7 cellular contexts compared by ENCODE assay signal in genomic region chr9:35675732-35676392, GRCh38. TPM values are rescaled to one million over a fixed set of nuclear protein-coding genes. Genes with fewer than 3 reads are reported as not detected.
DNase-seq lines count a peak whose midpoint lies in the region; ATAC-seq and TF ChIP-seq lines count a peak whose summit lies in the region.

No MANE protein-coding gene starts in this region.

- peak overlapping the region; percentile 12; the same call in 1 of the 2 replicates for H3K4me3 ChIP-seq in IMR-90 (ENCODE audit: insufficient read depth, low read depth, low read length)

- H2BK5ac ChIP-seq in IMR-90 (ENCODE audit: low read depth, low read length, poor library complexity, severe bottlenecking), result no peak overlapping the region

- H3K36me3 ChIP-seq in IMR-90 (ENCODE audit: control insufficient read depth, insufficient read depth, low read length), result no peaks in the 10 kb centered on the region

- peaks cover 20% of the 10 kb centered on the region for H3K9me1 ChIP-seq in IMR-90 (ENCODE audit: insufficient read depth, low read length)

- CTCF ChIA-PET in IMR-90 (lab: Yijun Ruan, JAX), result interaction anchor here (1.0 to 1.3 kb wide), 2 partner anchors 15 to 57 kb away, joined by 3 to 5 read pairs; partner anchors contain the start of gene CREB3

- no peak overlapping the region for H3K23ac ChIP-seq in IMR-90 (ENCODE audit: low read depth, low read length)

- no peaks in the 10 kb centered on the region for H3K36me3 Mint-ChIP-seq in activated naive CD8-positive, alpha-beta T cell treated with anti-CD3 and anti-CD28 coated beads, Interleukin-2, amount 50 U/mL, for 24 hours (ENCODE audit: low read depth)

- ATAC-seq in IMR-90 (ENCODE audit: low read depth) (no peak; the same call in 1 of the 2 replicates), HG02970 (IDR thresholded peaks at IDR 0.05; ENCODE audit: low FRiP score, unreplicated experiment) (no peak)
- peak; percentile 74 for ATAC-seq in activated naive CD8-positive, alpha-beta T cell treated with anti-CD3 and anti-CD28 coated beads, Interleukin-2, amount 50 U/mL, for 24 hours

- POLR2A ChIA-PET in IMR-90 (lab: Charles Lee; ENCODE audit: unreplicated experiment), result interaction anchor here (1.7 kb wide), 1 partner anchor 15 kb away, joined by 4 read pairs; no protein-coding TSS in a partner anchor

- intact Hi-C loops in IMR-90 (cut with micrococcal nuclease), result no loop called here

- H3K4me2 ChIP-seq in IMR-90 (ENCODE audit: low read depth, low read length), result peak overlapping the region; percentile 40; the same call in 1 of the 2 replicates

- no peak overlapping the region for H3K56ac ChIP-seq in IMR-90 (ENCODE audit: extremely low read depth, insufficient read depth, low read length)

- H4K91ac ChIP-seq in IMR-90 (ENCODE audit: insufficient read depth, low read depth, low read length), result peak overlapping the region; percentile 27; the same call in 1 of the 2 replicates

- BruUV-seq in IMR-90 (replicated peaks; lab: Mats Ljungman, UMichigan), result no TSS peak

- H2BK15ac ChIP-seq in IMR-90 (ENCODE audit: low read depth, low read length), result peak overlapping the region; percentile 33; the same call in 1 of the 3 replicates

- H3K9me3 ChIP-seq in IMR-90 (ENCODE audit: control insufficient read depth, insufficient read depth, low read length), result no peaks in the 10 kb centered on the region

- WGBS in IMR-90 (ENCODE audit: extremely low coverage in 2 of 2, insufficient read length in 1 of 2), 2 experiments, result 32% methylated on average over 27 of the region's 51 CpGs; no CpG with 5 or more reads in 1 of the 2 experiments

- peak overlapping the region; percentile 39; the same call in 1 of the 2 replicates for H4K5ac ChIP-seq in IMR-90 (ENCODE audit: low read depth, low read length)

- in situ Hi-C loops in IMR-90 (cut with MboI; ENCODE audit: low sequenced_read_pairs), result no loop called here

- peak overlapping the region; percentile 67 for H3K4ac ChIP-seq in IMR-90 (ENCODE audit: low read depth, low read length)

- H3K9me3 Mint-ChIP-seq in activated naive CD8-positive, alpha-beta T cell treated with anti-CD3 and anti-CD28 coated beads, Interleukin-2, amount 50 U/mL, for 24 hours, result no peaks in the 10 kb centered on the region

- dilution Hi-C loops in IMR-90 (cut with HindIII; ENCODE audit: low sequenced_read_pairs, unreplicated experiment), result no loop called here

- TF ChIP-seq RAD21 in IMR-90 (IDR thresholded peaks at IDR 0.05; ENCODE audit: low read length), result no peak

- no peak for TF ChIP-seq CTCF in IMR-90 (conservative IDR thresholded peaks at IDR 0.05; ENCODE audit: low read depth, low read length)

- peaks cover 0 to 10% of the 10 kb centered on the region in 2 experiments; a peak in 2 of 4 replicates for H3K79me1 ChIP-seq in IMR-90 (ENCODE audit: low read depth in 1 of 2, low read length in 2 of 2)

- peaks cover 10% of the 10 kb centered on the region for H4K20me1 ChIP-seq in IMR-90 (ENCODE audit: insufficient read depth, low read length)

- H3K27ac ChIP-seq in IMR-90 (ENCODE audit: insufficient read depth, low read length), result no peak overlapping the region; the same call in 1 of the 2 replicates

- no peak overlapping the region for H3K9ac ChIP-seq in IMR-90 (ENCODE audit: low read depth, low read length)

- TF ChIP-seq POLR2A in IMR-90 (IDR thresholded peaks at IDR 0.05; ENCODE audit: low read depth, low read length), result no peak

- H2AK5ac ChIP-seq in IMR-90 (ENCODE audit: low read depth, low read length), result peak overlapping the region; percentile 56

- peaks cover 12% of the 10 kb centered on the region for H3K4me1 Mint-ChIP-seq in activated naive CD8-positive, alpha-beta T cell treated with anti-CD3 and anti-CD28 coated beads, Interleukin-2, amount 50 U/mL, for 24 hours

- H3K14ac ChIP-seq in IMR-90 (replicated peaks; ENCODE audit: low read depth, low read length), result no peak overlapping the region

- DNase-seq in IMR-90 (no peak), iPS-NIHi7 (ENCODE audit: extremely low spot score) (peak; percentile 90), foreskin melanocyte (no peak), GF-D8 (lab: John Stamatoyannopoulos, UW) (no peak)
- DNase-seq in activated naive CD8-positive, alpha-beta T cell treated with anti-CD3 and anti-CD28 coated beads, Interleukin-2, amount 50 U/mL, for 24 hours, result peak; percentile 66
- DNase-seq in stimulated activated CD4-positive, alpha-beta T cell treated with anti-CD3 and anti-CD28 coated beads, Interleukin-4, amount 100 ng/mL, for 1 hour, result peak; percentile 50

- peak overlapping the region; percentile 66 for H3K4me3 Mint-ChIP-seq in activated naive CD8-positive, alpha-beta T cell treated with anti-CD3 and anti-CD28 coated beads, Interleukin-2, amount 50 U/mL, for 24 hours

- peaks cover 19% of the 10 kb centered on the region for H3K4me1 ChIP-seq in IMR-90 (ENCODE audit: control insufficient read depth, insufficient read depth, low read length)

- peak overlapping the region; percentile 15 to 80; a peak in 3 of 4 replicates for H4K8ac ChIP-seq in IMR-90 (ENCODE audit: low read depth in 2 of 2, low read length in 2 of 2)

- H3K27ac Mint-ChIP-seq in activated naive CD8-positive, alpha-beta T cell treated with anti-CD3 and anti-CD28 coated beads, Interleukin-2, amount 50 U/mL, for 24 hours, result peak overlapping the region; percentile 56

- peak overlapping the region; percentile 40; the same call in 1 of the 2 replicates for H3K18ac ChIP-seq in IMR-90 (ENCODE audit: low read depth, low read length)

- H2AK9ac ChIP-seq in IMR-90 (replicated peaks; ENCODE audit: low read depth, low read length, poor library complexity), result peak overlapping the region; percentile 86

- peak overlapping the region; percentile 16 for H2BK120ac ChIP-seq in IMR-90 (ENCODE audit: low read depth, low read length)

- no peak overlapping the region; the same call in 1 of the 2 replicates for H2BK20ac ChIP-seq in IMR-90 (ENCODE audit: low read depth, low read length)

- H3K27me3 Mint-ChIP-seq in activated naive CD8-positive, alpha-beta T cell treated with anti-CD3 and anti-CD28 coated beads, Interleukin-2, amount 50 U/mL, for 24 hours, result peaks cover 11% of the 10 kb centered on the region

- H3K27me3 ChIP-seq in IMR-90 (ENCODE audit: control insufficient read depth, insufficient read depth, low read length), result no peaks in the 10 kb centered on the region

- H2AFZ ChIP-seq in IMR-90 (replicated peaks; ENCODE audit: low read length, poor library complexity), result peak overlapping the region; percentile 91

TF ChIP-seq in IMR-90, 13 proteins besides CTCF, POLR2A, EP300 and RAD21:
- TF ChIP-seq MAFK (IDR thresholded peaks at IDR 0.05; ENCODE audit: low read depth, low read length), result no peak
- no peak for TF ChIP-seq ELK1 (IDR thresholded peaks at IDR 0.05; ENCODE audit: borderline replicate concordance, low read depth, low read length)
- TF ChIP-seq MAZ (IDR thresholded peaks at IDR 0.05; ENCODE audit: borderline replicate concordance, low read depth, low read length), result no peak
- no peak for TF ChIP-seq CEBPB (IDR thresholded peaks at IDR 0.05; ENCODE audit: low read depth, low read length)
- TF ChIP-seq BHLHE40 (IDR thresholded peaks at IDR 0.05; ENCODE audit: low read depth, low read length), result no peak
- TF ChIP-seq RFX5 (IDR thresholded peaks at IDR 0.05; ENCODE audit: low read depth, low read length), result no peak
- TF ChIP-seq FOS (IDR thresholded peaks at IDR 0.05; ENCODE audit: low read depth, low read length), result no peak
- no peak for TF ChIP-seq USF2 (IDR thresholded peaks at IDR 0.05; ENCODE audit: low read depth, low read length)
- TF ChIP-seq CHD1 (IDR thresholded peaks at IDR 0.05; ENCODE audit: low read depth, low read length), result no peak
- no peak for TF ChIP-seq NFE2L2 (IDR thresholded peaks at IDR 0.05; ENCODE audit: low read depth, low read length)
- no peak for TF ChIP-seq SMC3 (IDR thresholded peaks at IDR 0.05; ENCODE audit: low read depth, low read length)
- no peak for TF ChIP-seq MXI1 (IDR thresholded peaks at IDR 0.05; ENCODE audit: borderline replicate concordance, low read depth, low read length)

RNA-seq across cellular contexts. Expression of gene CA9, which starts 2.1 kb away (rescaled TPM):
- 0.54 and 0.56 TPM in 2 replicates for total RNA-seq in IMR-90 (2012; rRNA removed)
- polyA plus RNA-seq in IMR-90 (2012; rRNA removed), result 3.7 and 3.9 TPM in 2 replicates
- 5.2 and 9.9 TPM in 2 replicates for polyA plus RNA-seq in IMR-90 (2012; cell fraction: cytosol; rRNA removed)
- polyA plus RNA-seq in IMR-90 (2012; cell fraction: nucleus; rRNA removed; ENCODE audit: low replicate concordance), result 2.5 and 4.3 TPM in 2 replicates

RNA-seq across cellular contexts. Expression of gene ARHGEF39, which starts 10.9 kb away (rescaled TPM):
- 0.56 and 2.5 TPM in 2 replicates for total RNA-seq in IMR-90 (2012; rRNA removed)
- polyA plus RNA-seq in IMR-90 (2012; rRNA removed), result 2.1 and 2.8 TPM in 2 replicates
- 0.82 and 1.1 TPM in 2 replicates for polyA plus RNA-seq in IMR-90 (2012; cell fraction: cytosol; rRNA removed)
- polyA plus RNA-seq in IMR-90 (2012; cell fraction: nucleus; rRNA removed; ENCODE audit: low replicate concordance), result 7.1 and 7.2 TPM in 2 replicates

RNA-seq across cellular contexts. Expression of gene TPM2, which starts 13.9 kb away (rescaled TPM):
- 960 and 1,994 TPM in 2 replicates for total RNA-seq in IMR-90 (2012; rRNA removed)
- 2,500 and 2,548 TPM in 2 replicates for polyA plus RNA-seq in IMR-90 (2012; rRNA removed)
- polyA plus RNA-seq in IMR-90 (2012; cell fraction: cytosol; rRNA removed), result 1,868 and 3,037 TPM in 2 replicates
- polyA plus RNA-seq in IMR-90 (2012; cell fraction: nucleus; rRNA removed; ENCODE audit: low replicate concordance), result 2,387 and 3,173 TPM in 2 replicates

RNA-seq across cellular contexts. Expression of gene CCDC107, which starts 17.8 kb away (rescaled TPM):
- 6.8 and 10.0 TPM in 2 replicates for total RNA-seq in IMR-90 (2012; rRNA removed)
- polyA plus RNA-seq in IMR-90 (2012; rRNA removed), result 21.1 and 24.4 TPM in 2 replicates
- 15.4 and 21.2 TPM in 2 replicates for polyA plus RNA-seq in IMR-90 (2012; cell fraction: cytosol; rRNA removed)
- 17.3 and 33.3 TPM in 2 replicates for polyA plus RNA-seq in IMR-90 (2012; cell fraction: nucleus; rRNA removed; ENCODE audit: low replicate concordance)

RNA-seq across cellular contexts. Expression of gene RMRP, which starts 18.0 kb away (rescaled TPM):
- 13,690 and 21,707 TPM in 2 replicates for total RNA-seq in IMR-90 (2012; rRNA removed)
- polyA plus RNA-seq in IMR-90 (2012; rRNA removed), result 39.7 and 88.0 TPM in 2 replicates
- polyA plus RNA-seq in IMR-90 (2012; cell fraction: cytosol; rRNA removed), result not detected in 2 replicates
- polyA plus RNA-seq in IMR-90 (2012; cell fraction: nucleus; rRNA removed; ENCODE audit: low replicate concordance), result not detected in 2 replicates

Comparison
In these comparisons a context has a peak if more than half of its experiments do, and no peak if none do; other contexts are left out.
1. DNase-seq: peak in activated naive CD8-positive, alpha-beta T cell treated with anti-CD3 and anti-CD28 coated beads, Interleukin-2, amount 50 U/mL, for 24 hours (single experiment), iPS-NIHi7 (single experiment) and stimulated activated CD4-positive, alpha-beta T cell treated with anti-CD3 and anti-CD28 coated beads, Interleukin-4, amount 100 ng/mL, for 1 hour (single experiment); none in IMR-90 (single experiment), foreskin melanocyte (single experiment) and GF-D8 (single experiment).